1 cellular context compared by ENCODE assay signal in the genomic region with DNA sequence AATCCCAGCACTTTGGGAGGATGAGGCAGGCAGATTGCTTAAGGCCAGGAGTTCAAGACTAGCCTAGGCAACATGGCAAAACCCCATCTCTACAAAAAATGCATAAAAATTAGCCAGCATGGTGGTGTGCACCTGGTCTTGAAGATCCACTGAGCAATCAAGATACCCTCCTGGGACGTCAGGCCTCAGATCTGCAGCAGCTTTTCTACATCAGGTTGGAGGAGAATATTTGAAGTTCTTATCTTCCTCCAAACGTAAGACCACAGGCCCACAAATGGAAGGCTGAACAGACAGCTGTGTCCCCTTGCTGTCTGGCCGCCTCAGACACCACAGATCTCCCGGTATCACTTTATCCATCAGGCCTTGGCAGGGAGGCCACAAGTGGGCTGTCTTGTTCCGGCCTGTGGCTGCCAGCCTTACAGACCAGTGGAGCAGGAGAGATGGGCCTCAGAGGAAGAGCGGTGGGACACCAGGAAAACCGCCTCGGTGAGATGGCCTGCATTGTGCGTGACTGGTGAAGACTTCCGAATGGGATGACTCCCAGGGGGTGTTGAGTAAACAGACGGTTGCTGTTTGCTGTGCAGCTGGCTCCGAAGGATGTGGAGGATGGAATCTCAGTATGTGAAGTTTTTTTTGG.
TF ChIP-seq lines count a peak whose summit lies in the region.

No MANE protein-coding gene starts in this region.

TF ChIP-seq in GM23338, 12 proteins besides CTCF, POLR2A, EP300 and RAD21 (continued from another document):
- TF ChIP-seq, protein P1, sequence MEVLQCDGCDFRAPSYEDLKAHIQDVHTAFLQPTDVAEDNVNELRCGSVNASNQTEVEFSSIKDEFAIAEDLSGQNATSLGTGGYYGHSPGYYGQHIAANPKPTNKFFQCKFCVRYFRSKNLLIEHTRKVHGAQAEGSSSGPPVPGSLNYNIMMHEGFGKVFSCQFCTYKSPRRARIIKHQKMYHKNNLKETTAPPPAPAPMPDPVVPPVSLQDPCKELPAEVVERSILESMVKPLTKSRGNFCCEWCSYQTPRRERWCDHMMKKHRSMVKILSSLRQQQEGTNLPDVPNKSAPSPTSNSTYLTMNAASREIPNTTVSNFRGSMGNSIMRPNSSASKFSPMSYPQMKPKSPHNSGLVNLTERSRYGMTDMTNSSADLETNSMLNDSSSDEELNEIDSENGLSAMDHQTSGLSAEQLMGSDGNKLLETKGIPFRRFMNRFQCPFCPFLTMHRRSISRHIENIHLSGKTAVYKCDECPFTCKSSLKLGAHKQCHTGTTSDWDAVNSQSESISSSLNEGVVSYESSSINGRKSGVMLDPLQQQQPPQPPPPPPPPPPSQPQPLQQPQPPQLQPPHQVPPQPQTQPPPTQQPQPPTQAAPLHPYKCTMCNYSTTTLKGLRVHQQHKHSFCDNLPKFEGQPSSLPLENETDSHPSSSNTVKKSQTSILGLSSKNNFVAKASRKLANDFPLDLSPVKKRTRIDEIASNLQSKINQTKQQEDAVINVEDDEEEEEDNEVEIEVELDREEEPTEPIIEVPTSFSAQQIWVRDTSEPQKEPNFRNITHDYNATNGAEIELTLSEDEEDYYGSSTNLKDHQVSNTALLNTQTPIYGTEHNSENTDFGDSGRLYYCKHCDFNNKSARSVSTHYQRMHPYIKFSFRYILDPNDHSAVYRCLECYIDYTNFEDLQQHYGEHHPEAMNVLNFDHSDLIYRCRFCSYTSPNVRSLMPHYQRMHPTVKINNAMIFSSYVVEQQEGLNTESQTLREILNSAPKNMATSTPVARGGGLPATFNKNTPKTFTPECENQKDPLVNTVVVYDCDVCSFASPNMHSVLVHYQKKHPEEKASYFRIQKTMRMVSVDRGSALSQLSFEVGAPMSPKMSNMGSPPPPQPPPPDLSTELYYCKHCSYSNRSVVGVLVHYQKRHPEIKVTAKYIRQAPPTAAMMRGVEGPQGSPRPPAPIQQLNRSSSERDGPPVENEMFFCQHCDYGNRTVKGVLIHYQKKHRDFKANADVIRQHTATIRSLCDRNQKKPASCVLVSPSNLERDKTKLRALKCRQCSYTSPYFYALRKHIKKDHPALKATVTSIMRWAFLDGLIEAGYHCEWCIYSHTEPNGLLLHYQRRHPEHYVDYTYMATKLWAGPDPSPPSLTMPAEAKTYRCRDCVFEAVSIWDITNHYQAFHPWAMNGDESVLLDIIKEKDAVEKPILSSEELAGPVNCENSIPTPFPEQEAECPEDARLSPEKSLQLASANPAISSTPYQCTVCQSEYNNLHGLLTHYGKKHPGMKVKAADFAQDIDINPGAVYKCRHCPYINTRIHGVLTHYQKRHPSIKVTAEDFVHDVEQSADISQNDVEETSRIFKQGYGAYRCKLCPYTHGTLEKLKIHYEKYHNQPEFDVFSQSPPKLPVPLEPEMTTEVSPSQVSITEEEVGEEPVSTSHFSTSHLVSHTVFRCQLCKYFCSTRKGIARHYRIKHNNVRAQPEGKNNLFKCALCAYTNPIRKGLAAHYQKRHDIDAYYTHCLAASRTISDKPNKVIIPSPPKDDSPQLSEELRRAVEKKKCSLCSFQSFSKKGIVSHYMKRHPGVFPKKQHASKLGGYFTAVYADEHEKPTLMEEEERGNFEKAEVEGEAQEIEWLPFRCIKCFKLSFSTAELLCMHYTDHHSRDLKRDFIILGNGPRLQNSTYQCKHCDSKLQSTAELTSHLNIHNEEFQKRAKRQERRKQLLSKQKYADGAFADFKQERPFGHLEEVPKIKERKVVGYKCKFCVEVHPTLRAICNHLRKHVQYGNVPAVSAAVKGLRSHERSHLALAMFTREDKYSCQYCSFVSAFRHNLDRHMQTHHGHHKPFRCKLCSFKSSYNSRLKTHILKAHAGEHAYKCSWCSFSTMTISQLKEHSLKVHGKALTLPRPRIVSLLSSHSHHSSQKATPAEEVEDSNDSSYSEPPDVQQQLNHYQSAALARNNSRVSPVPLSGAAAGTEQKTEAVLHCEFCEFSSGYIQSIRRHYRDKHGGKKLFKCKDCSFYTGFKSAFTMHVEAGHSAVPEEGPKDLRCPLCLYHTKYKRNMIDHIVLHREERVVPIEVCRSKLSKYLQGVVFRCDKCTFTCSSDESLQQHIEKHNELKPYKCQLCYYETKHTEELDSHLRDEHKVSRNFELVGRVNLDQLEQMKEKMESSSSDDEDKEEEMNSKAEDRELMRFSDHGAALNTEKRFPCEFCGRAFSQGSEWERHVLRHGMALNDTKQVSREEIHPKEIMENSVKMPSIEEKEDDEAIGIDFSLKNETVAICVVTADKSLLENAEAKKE (CRISPR knock-in tag; IDR thresholded peaks at IDR 0.05) = no peak
